In the genomic region with DNA sequence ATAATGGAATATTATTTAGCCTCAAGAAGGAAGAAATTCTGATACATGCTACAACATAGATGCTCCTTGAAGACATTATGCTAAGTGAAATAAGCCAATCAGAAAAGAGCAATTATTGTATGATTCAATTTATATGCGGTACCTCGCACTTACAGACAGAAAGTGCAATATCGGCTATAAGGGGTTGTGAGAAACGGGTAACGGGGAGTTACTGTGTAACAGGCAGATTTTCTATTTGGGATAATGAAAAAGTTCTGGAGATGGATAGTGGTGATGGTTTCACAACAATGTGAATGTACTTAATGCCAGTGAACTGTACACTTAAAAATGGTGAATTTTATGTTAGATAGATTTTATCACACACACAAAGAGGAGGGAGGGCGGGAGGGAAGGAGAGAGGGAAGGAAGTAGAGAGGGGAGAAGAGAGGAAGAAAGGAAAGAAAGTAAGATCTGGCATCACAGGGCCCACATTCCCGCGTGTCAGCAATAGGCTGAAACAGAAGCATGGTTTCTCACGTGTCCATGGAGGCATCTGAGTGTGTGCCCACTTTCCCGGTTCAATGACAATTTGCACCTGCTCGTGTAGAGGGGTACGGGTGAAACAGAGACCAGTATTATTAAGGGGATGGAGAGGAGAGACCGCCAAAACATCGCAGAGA, we compare ENCODE assay signal across 8 cellular contexts. TPM values are rescaled to one million over a fixed set of nuclear protein-coding genes. Genes with fewer than 3 reads are reported as not detected.
DNase-seq lines count a peak whose midpoint lies in the region; ATAC-seq and TF ChIP-seq lines count a peak whose summit lies in the region.

No MANE protein-coding gene starts in this region.

- H3K4me3 ChIP-seq in AG10803 (ENCODE audit: low read length): peak overlapping the region; percentile 88
- peak overlapping the region; percentile 95 to 97 for H3K4me3 ChIP-seq in stomach smooth muscle (ENCODE audit: low read length in 2 of 2)

- ATAC-seq in HG02973 (IDR thresholded peaks at IDR 0.05; ENCODE audit: unreplicated experiment) (peak; percentile 22), GM18868 (IDR thresholded peaks at IDR 0.05; ENCODE audit: unreplicated experiment) (no peak)

- H3K27me3 ChIP-seq in stomach smooth muscle (ENCODE audit: control insufficient read depth in 1 of 2, insufficient read depth in 2 of 2, low read length in 2 of 2): no peaks in the 10 kb centered on the region

- 9 to 12% (median 11%) methylated on average over 14 of the region's 14 CpGs for WGBS in adipose tissue, 3 donors

- H3K36me3 Mint-ChIP-seq in immature natural killer cell: peaks cover 0 to 10% (median 0%) of the 10 kb centered on the region in 3 donors

- no peak for TF ChIP-seq CTCF in AG10803 (conservative IDR thresholded peaks at IDR 0.05; ENCODE audit: low read length)

- H3K4me3 Mint-ChIP-seq in immature natural killer cell: peak overlapping the region; percentile 86 to 99 (median 98)

- DNase-seq in AG10803 (ENCODE audit: low read depth): peak; percentile 3
- no peak for DNase-seq in immature natural killer cell
- no peak for DNase-seq in NCI-H2107 (lab: John Stamatoyannopoulos, UW)
- DNase-seq in GM03348 (ENCODE audit: low spot score): no peak

- peaks cover 9% of the 10 kb centered on the region for H3K4me1 ChIP-seq in stomach smooth muscle (ENCODE audit: control insufficient read depth, insufficient read depth, low read length)

- peak overlapping the region; percentile 84 to 98 (median 94) for H3K27ac Mint-ChIP-seq in immature natural killer cell

- peak overlapping the region; percentile 93 to 95 for H3K9ac ChIP-seq in stomach smooth muscle (ENCODE audit: low read length in 2 of 2)

- no peaks in the 10 kb centered on the region for H3K9me3 ChIP-seq in stomach smooth muscle (ENCODE audit: control insufficient read depth in 2 of 2, low read length in 2 of 2)

- peaks cover 30 to 40% of the 10 kb centered on the region in 2 donors for H3K4me1 Mint-ChIP-seq in immature natural killer cell

- peaks cover 0 to 6% (median 4%) of the 10 kb centered on the region in 3 donors for H3K27me3 Mint-ChIP-seq in immature natural killer cell (ENCODE audit: low read depth in 3 of 3)

- H3K9me3 Mint-ChIP-seq in immature natural killer cell: no peaks in the 10 kb centered on the region

- no peaks in the 10 kb centered on the region for H3K36me3 ChIP-seq in stomach smooth muscle (ENCODE audit: control insufficient read depth in 2 of 2, insufficient read depth in 2 of 2, low read length in 2 of 2)

- H3K27ac ChIP-seq in adipose tissue (ENCODE audit: low read depth, low read length) (peak overlapping the region; percentile 79), stomach smooth muscle (ENCODE audit: low read length) (peak overlapping the region; percentile 91)

RNA-seq across cellular contexts. Expression of gene BLM, which starts 0.7 kb away (rescaled TPM):
- polyA plus RNA-seq in adipose tissue (1 to 10 TPM in 1 of 3 donors, under 1 TPM in 2; 0.62 to 5.2 (median 0.97) TPM), immature natural killer cell (10 to 100 TPM in 1 of 3 donors, 1 to 10 TPM in 2; 2.3 to 10.0 (median 7.5) TPM)
